8 cellular contexts compared by ENCODE assay signal in genomic region chr12:3885179-3886094, GRCh38. TPM values are rescaled to one million over a fixed set of nuclear protein-coding genes. Genes with fewer than 3 reads are reported as not detected.
DNase-seq lines count a peak whose midpoint lies in the region; ATAC-seq, FAIRE-seq and TF ChIP-seq lines count a peak whose summit lies in the region.

No MANE protein-coding gene starts in this region.

- H3K4me1 Mint-ChIP-seq in CD14-positive monocyte = peaks cover 15% of the 10 kb centered on the region

- no peaks in the 10 kb centered on the region for H4K20me1 ChIP-seq in keratinocyte (ENCODE audit: control insufficient read depth, extremely low read depth, insufficient read depth, low read length)

- H3K9me3 Mint-ChIP-seq in CD14-positive monocyte = no peaks in the 10 kb centered on the region

- DNase-seq in CD14-positive monocyte (ENCODE audit: low spot score) (no peak), GM12892 (ENCODE audit: insufficient read length) (no peak), OCI-M1 (lab: John Stamatoyannopoulos, UW) (peak; percentile 85), brain microvascular endothelial cell (peak; percentile 27), keratinocyte (ENCODE audit: low read depth, low spot score) (no peak), T1000 (lab: John Stamatoyannopoulos, UW) (no peak)
- DNase-seq in stimulated activated CD4-positive, alpha-beta T cell treated with anti-CD3 and anti-CD28 coated beads, Interleukin-4, amount 100 ng/mL, for 24 hours = peak; percentile 49

- H3K27ac ChIP-seq in brain microvascular endothelial cell = no peak overlapping the region
- no peak overlapping the region for H3K27ac ChIP-seq in keratinocyte (ENCODE audit: control insufficient read depth, insufficient read depth, low read length)

- H3K27ac Mint-ChIP-seq in CD14-positive monocyte = peak overlapping the region in 2 of 7 donors; percentile 34 to 37

- H3K9ac ChIP-seq in keratinocyte (ENCODE audit: control insufficient read depth, extremely low read depth, insufficient read depth, low read length) = no peak overlapping the region

- no peak for TF ChIP-seq POLR2A in GM12892 (IDR thresholded peaks at IDR 0.05; ENCODE audit: low read depth, low read length)

- no peak overlapping the region for H2AFZ ChIP-seq in keratinocyte (ENCODE audit: control insufficient read depth, low read length)

- H3K4me1 ChIP-seq in keratinocyte (ENCODE audit: control insufficient read depth, extremely low read depth, insufficient read depth, low read length) = no peaks in the 10 kb centered on the region

- no peaks in the 10 kb centered on the region for H3K9me1 ChIP-seq in keratinocyte (ENCODE audit: control insufficient read depth, extremely low read depth, insufficient read depth, low read length)

- H3K79me2 ChIP-seq in keratinocyte (ENCODE audit: control insufficient read depth, insufficient read depth, low read length) = no peaks in the 10 kb centered on the region

- FAIRE-seq in GM12892 (lab: Jason Lieb, UNC) (peak; percentile 83), keratinocyte (lab: Jason Lieb, UNC) (peak; percentile 70)

- no peak for ATAC-seq in GM18511 (IDR thresholded peaks at IDR 0.05; ENCODE audit: unreplicated experiment)

- H3K36me3 Mint-ChIP-seq in CD14-positive monocyte = no peaks in the 10 kb centered on the region

- dilution Hi-C loops in keratinocyte (cut with MboI; ENCODE audit: extremely low pct_ligation_motif_present, low sequenced_read_pairs) = no loop called here

- no peaks in the 10 kb centered on the region for H3K27me3 ChIP-seq in brain microvascular endothelial cell (replicated peaks)
- H3K27me3 ChIP-seq in keratinocyte (ENCODE audit: control insufficient read depth, extremely low read depth, insufficient read depth, low read length) = peaks cover 4% of the 10 kb centered on the region

- peak overlapping the region; percentile 20 for H3K4me3 ChIP-seq in brain microvascular endothelial cell (ENCODE audit: low read depth, low read length)
- H3K4me3 ChIP-seq in keratinocyte (ENCODE audit: control insufficient read depth in 2 of 3, extremely low read depth in 1 of 3, insufficient read depth in 2 of 3, low read depth in 1 of 3, low read length in 3 of 3) = no peak overlapping the region

- peak overlapping the region in 1 of 2 donors; percentile 46 for H3K4me3 Mint-ChIP-seq in CD14-positive monocyte

- H3K27me3 Mint-ChIP-seq in CD14-positive monocyte (ENCODE audit: low read depth in 3 of 3) = peaks cover 0 to 6% (median 0%) of the 10 kb centered on the region in 3 donors

- peak overlapping the region; percentile 42 for H3K4me2 ChIP-seq in keratinocyte (ENCODE audit: control insufficient read depth, extremely low read depth, insufficient read depth, low read depth, low read length)

- in situ Hi-C loops in brain microvascular endothelial cell (cut with HindIII; ENCODE audit: low pct_ligation_motif_present, low sequenced_read_pairs) = no loop called here

- H3K36me3 ChIP-seq in brain microvascular endothelial cell (replicated peaks) (no peaks in the 10 kb centered on the region), keratinocyte (ENCODE audit: control insufficient read depth in 2 of 2, extremely low read depth in 1 of 2, insufficient read depth in 2 of 2, low read length in 2 of 2) (no peaks in the 10 kb centered on the region)

- no peaks in the 10 kb centered on the region for H3K9me3 ChIP-seq in keratinocyte (ENCODE audit: control insufficient read depth, low read depth, low read length)

- intact Hi-C loops in CD14-positive monocyte (cut with micrococcal nuclease) = loop anchor here (2.0 to 10.0 kb wide), 7 partner anchors 107 to 393 kb away; no protein-coding TSS in a partner anchor

- TF ChIP-seq CTCF in CD14-positive monocyte (IDR thresholded peaks at IDR 0.05) (peak; percentile 89), brain microvascular endothelial cell (IDR thresholded peaks at IDR 0.05; ENCODE audit: low read depth, low read length, missing control alignments) (peak; percentile 71), keratinocyte (optimal IDR thresholded peaks at IDR 0.05 in 1 of 3, IDR thresholded peaks at IDR 0.05 in 1 of 3, conservative IDR thresholded peaks at IDR 0.05 in 1 of 3; ENCODE audit: extremely low read depth in 1 of 3, insufficient read depth in 2 of 3, low read length in 3 of 3) (peak; percentile 46 to 64 (median 64))

RNA-seq across cellular contexts. Expression of gene PARP11, which starts 12.2 kb away (rescaled TPM):
- polyA plus RNA-seq in CD14-positive monocyte (1 to 10 TPM; 3.2 to 6.2 TPM), keratinocyte (3.5 to 5.4 TPM (median 3.9 TPM) in 3 replicates)
- polyA plus RNA-seq in GM12892 (2012; ENCODE audit: missing spikeins) = 6.5 TPM
- polyA plus RNA-seq in keratinocyte (2011; ENCODE audit: low read depth) = 1.5 TPM
- 2.6 and 4.2 TPM in 2 replicates for polyA plus RNA-seq in keratinocyte (2011; cell fraction: cytosol; rRNA removed)
- 2.8 and 3.1 TPM in 2 replicates for polyA plus RNA-seq in keratinocyte (2011; cell fraction: nucleus; rRNA removed)
- polyA plus RNA-seq in keratinocyte (2012; ENCODE audit: low replicate concordance) = 1.2 and 3.9 TPM in 2 replicates
- polyA minus RNA-seq in keratinocyte = 2.4 to 5.1 TPM (median 3.0 TPM) in 3 replicates
- 2.1 TPM for polyA minus RNA-seq in keratinocyte (2011; cell fraction: cytosol; rRNA and poly(A)+ RNA removed)
- 3.5 and 7.6 TPM in 2 replicates for polyA minus RNA-seq in keratinocyte (2011; cell fraction: nucleus; rRNA and poly(A)+ RNA removed)

Comparison
In these comparisons a context has a peak if more than half of its experiments do, and no peak if none do; other contexts are left out.
1. DNase-seq: peak in OCI-M1 (single experiment), brain microvascular endothelial cell (single experiment) and stimulated activated CD4-positive, alpha-beta T cell treated with anti-CD3 and anti-CD28 coated beads, Interleukin-4, amount 100 ng/mL, for 24 hours (single experiment); none in CD14-positive monocyte (single experiment), GM12892 (single experiment), keratinocyte (single experiment) and T1000 (single experiment).
2. Peak in every context shown above with its lines, with median percentiles within 50 percentile points of each other: CTCF ChIP-seq.